ENCODE assay signal across 1 cellular context in genomic region chr15:64460206-64460736, GRCh38.
TF ChIP-seq lines count a peak whose summit lies in the region.

Gene ZNF609, plus strand, starts transcription at chr15:64460578. Its CDS starts 38,842 bp downstream, at chr15:64499420.

TF ChIP-seq in HepG2, 621 proteins besides CTCF, POLR2A, EP300 and RAD21 (continued from another document and continues in another):
- TF ChIP-seq FOXO4 (CRISPR knock-in tag; conservative IDR thresholded peaks at IDR 0.05): no peak
- TF ChIP-seq ZBTB40 (IDR thresholded peaks at IDR 0.05): no peak
- TF ChIP-seq ZBTB40 (CRISPR knock-in tag; IDR thresholded peaks at IDR 0.05): peak; percentile 66; the same call in 1 of the 2 replicates
- no peak for TF ChIP-seq ZNF318 (CRISPR knock-in tag; IDR thresholded peaks at IDR 0.05)
- no peak for TF ChIP-seq ZNF674 (CRISPR knock-in tag; IDR thresholded peaks at IDR 0.05; ENCODE audit: low read depth)
- peak; percentile 79 for TF ChIP-seq AGO2 (optimal IDR thresholded peaks at IDR 0.05; ENCODE audit: low read depth, low read length)
- TF ChIP-seq ZSCAN21 (CRISPR knock-in tag; IDR thresholded peaks at IDR 0.05; ENCODE audit: borderline replicate concordance): peak; percentile 47; the same call in 1 of the 2 replicates
- TF ChIP-seq SETDB1 (CRISPR knock-in tag; IDR thresholded peaks at IDR 0.05; ENCODE audit: borderline replicate concordance): no peak
- no peak for TF ChIP-seq HNRNPL (IDR thresholded peaks at IDR 0.05; ENCODE audit: low read depth, low read length)
- TF ChIP-seq ARID3A (IDR thresholded peaks at IDR 0.05; ENCODE audit: low read depth, low read length): peak; percentile 83; the same call in 1 of the 2 replicates
- peak; percentile 26; the same call in 1 of the 2 replicates for TF ChIP-seq NR2F2 (IDR thresholded peaks at IDR 0.05; ENCODE audit: borderline replicate concordance, low read depth)
- TF ChIP-seq ZNF547 (CRISPR knock-in tag; IDR thresholded peaks at IDR 0.05): no peak
- no peak for TF ChIP-seq MTF2 (CRISPR knock-in tag; IDR thresholded peaks at IDR 0.05; ENCODE audit: borderline replicate concordance)
- peak; percentile 85 for TF ChIP-seq ELF1 (CRISPR knock-in tag; IDR thresholded peaks at IDR 0.05)
- TF ChIP-seq PTBP1 (IDR thresholded peaks at IDR 0.05; ENCODE audit: low read depth, low read length, poor library complexity, severe bottlenecking): peak; percentile 73
- TF ChIP-seq CHD4 (IDR thresholded peaks at IDR 0.05; ENCODE audit: borderline replicate concordance, low read length): no peak
- TF ChIP-seq ZSCAN5A (CRISPR knock-in tag; IDR thresholded peaks at IDR 0.05; ENCODE audit: borderline replicate concordance): no peak
- no peak for TF ChIP-seq ZBTB14 (CRISPR knock-in tag; IDR thresholded peaks at IDR 0.05)
- no peak for TF ChIP-seq ZNF260 (CRISPR knock-in tag; IDR thresholded peaks at IDR 0.05; ENCODE audit: borderline replicate concordance, low read depth)
- TF ChIP-seq HNRNPH1 (optimal IDR thresholded peaks at IDR 0.05; ENCODE audit: low read depth, low read length): no peak
- peak; percentile 50; the same call in 1 of the 2 replicates for TF ChIP-seq ZNF567 (CRISPR knock-in tag; IDR thresholded peaks at IDR 0.05; ENCODE audit: borderline replicate concordance)
- no peak for TF ChIP-seq TERF1 (CRISPR knock-in tag; IDR thresholded peaks at IDR 0.05)
- peak; percentile 48 for TF ChIP-seq ZNF781 (CRISPR knock-in tag; IDR thresholded peaks at IDR 0.05; ENCODE audit: borderline replicate concordance, not compliant biosample characterization)
- TF ChIP-seq TRIM24 (CRISPR knock-in tag; IDR thresholded peaks at IDR 0.05): no peak
- TF ChIP-seq ZNF720 (CRISPR knock-in tag; IDR thresholded peaks at IDR 0.05): no peak
- peak; percentile 45; the same call in 1 of the 2 replicates for TF ChIP-seq TFDP1 (CRISPR knock-in tag; IDR thresholded peaks at IDR 0.05; ENCODE audit: borderline replicate concordance)
- TF ChIP-seq SMYD3 (CRISPR knock-in tag; IDR thresholded peaks at IDR 0.05): no peak
- TF ChIP-seq POLR2G (IDR thresholded peaks at IDR 0.05; ENCODE audit: low read depth, low read length): peak; percentile 80
